Comparison of ENCODE assay signal across 23 cellular contexts in genomic region chr14:92575773-92576303, GRCh38.
"Had no signal": no experiment of that assay in that cellular context is flagged by ENCODE, and none has a peak within 500 bp of the region (broad histone marks: within the 10 kb centered on the region; RNA-seq: fewer than 3 reads in every experiment).

No MANE protein-coding gene starts in this region.

- H3K4me1 ChIP-seq: body of pancreas, gastrocnemius medialis, tibial nerve had no signal

- H3K4me3 Mint-ChIP-seq: activated CD4-positive, alpha-beta T cell treated with anti-CD3 and anti-CD28 coated beads for 36 hours; activated naive CD4-positive, alpha-beta T cell treated with anti-CD3 and anti-CD28 coated beads, Interleukin-2, amount 10 ng/mL, durations not matched to agents 7 days and 5 days; T-helper 2 cell treated with Interferon-gamma antibody and Interleukin-4, amounts not matched to agents 5 μg/mL and 100 μg/mL, for 36 hours had no signal

- DNase-seq: activated CD4-positive, alpha-beta T cell treated with anti-CD3 and anti-CD28 coated beads for 36 hours; activated CD4-positive, alpha-beta T cell treated with anti-CD3 and anti-CD28 coated beads, Interleukin-2, amount 50 U/mL, for 48 hours; activated CD4-positive, CD25-positive, alpha-beta regulatory T cell; activated gamma-delta T cell; activated naive CD4-positive, alpha-beta T cell treated with anti-CD3 and anti-CD28 coated beads, Interleukin-2, amount 10 ng/mL, durations not matched to agents 7 days and 5 days; anterior cingulate cortex; body of pancreas; cerebellar nuclear complex; colonic mucosa; effector CD8-positive, alpha-beta T cell; gastrocnemius medialis; left cardiac atrium; left ventricle myocardium superior; mucosa of descending colon; ovary; right lobe of liver; stimulated activated CD4-positive, alpha-beta T cell treated with anti-CD3 and anti-CD28 coated beads, Interleukin-12 subunit alpha, Interleukin-12 subunit beta, amount 100 ng/mL, for 4 hours; stimulated activated CD4-positive, alpha-beta T cell treated with anti-CD3 and anti-CD28 coated beads, Interleukin-4, amount 100 ng/mL, for 1 hour; T-helper 1 cell had no signal

- H3K27ac Mint-ChIP-seq: activated CD4-positive, alpha-beta T cell treated with anti-CD3 and anti-CD28 coated beads for 36 hours; activated naive CD4-positive, alpha-beta T cell treated with anti-CD3 and anti-CD28 coated beads, Interleukin-2, amount 10 ng/mL, durations not matched to agents 7 days and 5 days; T-helper 2 cell treated with Interferon-gamma antibody and Interleukin-4, amounts not matched to agents 5 μg/mL and 100 μg/mL, for 36 hours had no signal

- H3K27ac ChIP-seq: body of pancreas, colonic mucosa, gastrocnemius medialis, hepatocyte, ovary, right lobe of liver, tibial nerve had no signal

- H3K9me3 Mint-ChIP-seq: activated naive CD4-positive, alpha-beta T cell treated with anti-CD3 and anti-CD28 coated beads, Interleukin-2, amount 10 ng/mL, durations not matched to agents 7 days and 5 days; T-helper 2 cell treated with Interferon-gamma antibody and Interleukin-4, amounts not matched to agents 5 μg/mL and 100 μg/mL, for 36 hours had no signal

- H3K36me3 ChIP-seq: colonic mucosa, gastrocnemius medialis, ovary had no signal

- ATAC-seq: activated CD4-positive, alpha-beta T cell treated with anti-CD3 and anti-CD28 coated beads for 36 hours; body of pancreas; gastrocnemius medialis; left cardiac atrium; left ventricle myocardium superior; mucosa of descending colon; right lobe of liver had no signal

- H3K27me3 Mint-ChIP-seq: activated CD4-positive, alpha-beta T cell treated with anti-CD3 and anti-CD28 coated beads for 36 hours; progenitor cell of endocrine pancreas had no signal

- H3K4me3 ChIP-seq: body of pancreas, colonic mucosa, gastrocnemius medialis, hepatocyte, mucosa of descending colon, ovary, right lobe of liver, tibial nerve had no signal

- H3K9me3 ChIP-seq: body of pancreas, colonic mucosa, gastrocnemius medialis, mucosa of descending colon, ovary, right lobe of liver, tibial nerve had no signal

- H3K27me3 ChIP-seq: body of pancreas, colonic mucosa, gastrocnemius medialis, hepatocyte, ovary, right lobe of liver, tibial nerve had no signal
